In genomic region chrX:86047174-86047991, GRCh38 we compare ENCODE assay signal across 8 cellular contexts.
A peak's percentile ranks its signal among the peaks of the same experiment; 100 is the strongest.
DNase-seq lines count a peak whose midpoint lies in the region; ATAC-seq and TF ChIP-seq lines count a peak whose summit lies in the region.

Gene CHM, minus strand, starts transcription at chrX:86047558. Its CDS starts 26 bp downstream, at chrX:86047532.

- peak within 1 kb of the TSS; percentile 57 to 69 for H3K4me3 ChIP-seq in cardiac fibroblast (replicated peaks in 1 of 2; ENCODE audit: low read depth in 2 of 2, low read length in 2 of 2)

- peak; percentile 97 for ATAC-seq in HG03045 (IDR thresholded peaks at IDR 0.05; ENCODE audit: unreplicated experiment)

- DNase-seq in T-helper 1 cell (peak; percentile 9 to 80 (median 41)), cardiac fibroblast (ENCODE audit: low read depth in 2 of 2) (peak; percentile 85 to 88), islet precursor cell (peak; percentile 81), DMS153 treated with DMSO at 0.1 percent for 48 hours (lab: John Stamatoyannopoulos, UW; ENCODE audit: unreplicated experiment) (no peak), DMS79 treated with DMSO at 0.1 percent for 48 hours (lab: John Stamatoyannopoulos, UW) (no peak)
- peak; percentile 23 to 30 for DNase-seq in stimulated activated CD4-positive, alpha-beta T cell treated with anti-CD3 and anti-CD28 coated beads, Interleukin-15, amount 100 ng/mL, for 48 hours (ENCODE audit: low read depth in 2 of 2)

- no peak for TF ChIP-seq CTCF in cardiac fibroblast (IDR thresholded peaks at IDR 0.05; ENCODE audit: low read depth, low read length)

- peak; percentile 76 for TF ChIP-seq POLR2A in GM18526 (IDR thresholded peaks at IDR 0.05; ENCODE audit: extremely low read depth, insufficient read length)

Comparison
In these comparisons a context has a peak if more than half of its experiments do, and no peak if none do; other contexts are left out.
1. DNase-seq: peak in T-helper 1 cell (5 of 5), cardiac fibroblast (2 of 2), islet precursor cell (single experiment) and stimulated activated CD4-positive, alpha-beta T cell treated with anti-CD3 and anti-CD28 coated beads, Interleukin-15, amount 100 ng/mL, for 48 hours (2 of 2); none in DMS153 treated with DMSO at 0.1 percent for 48 hours (single experiment) and DMS79 treated with DMSO at 0.1 percent for 48 hours (single experiment).